ENCODE assay signal across 1 cellular context in the genomic region with DNA sequence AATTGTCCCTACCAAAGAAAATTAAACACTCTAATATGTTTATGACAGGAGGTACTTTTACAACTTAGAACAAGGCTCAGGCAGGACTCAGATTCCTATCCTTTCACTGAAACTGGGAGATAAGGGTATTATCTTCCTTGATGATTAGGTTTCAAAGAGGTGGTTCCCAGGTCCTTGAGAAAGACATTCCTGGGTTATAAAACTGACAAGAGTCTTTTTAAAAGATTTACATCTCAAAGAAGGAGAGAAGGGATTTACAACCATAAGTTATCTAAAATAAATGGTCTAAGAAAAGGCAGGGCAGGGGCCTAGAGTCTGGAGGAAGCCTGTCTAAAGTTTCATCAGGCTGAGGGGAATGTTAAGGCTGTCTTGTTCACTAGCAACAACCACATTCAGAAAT.
TF ChIP-seq lines count a peak whose summit lies in the region.

No MANE protein-coding gene starts in this region.

TF ChIP-seq in H1, 55 proteins besides CTCF, POLR2A, EP300 and RAD21 (continued from another document):
- no peak for TF ChIP-seq POLR2AphosphoS5 (IDR thresholded peaks at IDR 0.05; ENCODE audit: low read depth, low read length)
- TF ChIP-seq, protein P1, sequence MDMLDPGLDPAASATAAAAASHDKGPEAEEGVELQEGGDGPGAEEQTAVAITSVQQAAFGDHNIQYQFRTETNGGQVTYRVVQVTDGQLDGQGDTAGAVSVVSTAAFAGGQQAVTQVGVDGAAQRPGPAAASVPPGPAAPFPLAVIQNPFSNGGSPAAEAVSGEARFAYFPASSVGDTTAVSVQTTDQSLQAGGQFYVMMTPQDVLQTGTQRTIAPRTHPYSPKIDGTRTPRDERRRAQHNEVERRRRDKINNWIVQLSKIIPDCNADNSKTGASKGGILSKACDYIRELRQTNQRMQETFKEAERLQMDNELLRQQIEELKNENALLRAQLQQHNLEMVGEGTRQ (IDR thresholded peaks at IDR 0.05; ENCODE audit: low read length), result no peak
